ENCODE assay signal across 25 cellular contexts in genomic region chr11:34793666-34794065, GRCh38.
A peak's percentile ranks its signal among the peaks of the same experiment; 100 is the strongest.
DNase-seq lines count a peak whose midpoint lies in the region; ATAC-seq and TF ChIP-seq lines count a peak whose summit lies in the region.
"Had no signal": no experiment of that assay in that cellular context is flagged by ENCODE, and none has a peak within 500 bp of the region (broad histone marks: within the 10 kb centered on the region; RNA-seq: fewer than 3 reads in every experiment).

No MANE protein-coding gene starts in this region.

- H4K5ac ChIP-seq in IMR-90 (ENCODE audit: low read depth, low read length): no peak overlapping the region

- no peak for TF ChIP-seq RAD21 in IMR-90 (IDR thresholded peaks at IDR 0.05; ENCODE audit: low read length)

- H4K8ac ChIP-seq in IMR-90 (ENCODE audit: low read depth in 2 of 2, low read length in 2 of 2) (no peak overlapping the region), trophoblast cell (ENCODE audit: low read depth, low read length) (no peak overlapping the region)

- no peak overlapping the region for H3K14ac ChIP-seq in IMR-90 (replicated peaks; ENCODE audit: low read depth, low read length)
- no peak overlapping the region for H3K14ac ChIP-seq in trophoblast cell (ENCODE audit: low read length)

- H3K27me3 Mint-ChIP-seq in natural killer cell (ENCODE audit: low read depth in 2 of 2): peaks cover 12 to 23% of the 10 kb centered on the region in 2 donors

- TF ChIP-seq CTCF in IMR-90 (conservative IDR thresholded peaks at IDR 0.05; ENCODE audit: low read depth, low read length): no peak
- no peak for TF ChIP-seq CTCF in Loucy (conservative IDR thresholded peaks at IDR 0.05; ENCODE audit: low read length)
- TF ChIP-seq CTCF in natural killer cell (IDR thresholded peaks at IDR 0.05): no peak

- in situ Hi-C loops in IMR-90 (cut with MboI; ENCODE audit: low sequenced_read_pairs): no loop called here

- H3K79me1 ChIP-seq in IMR-90 (ENCODE audit: low read depth in 1 of 2, low read length in 2 of 2): no peaks in the 10 kb centered on the region
- H3K79me1 ChIP-seq in trophoblast cell (ENCODE audit: low read length): no peaks in the 10 kb centered on the region

- POLR2A ChIA-PET in IMR-90 (lab: Charles Lee; ENCODE audit: unreplicated experiment): no interaction called here

- no peaks in the 10 kb centered on the region for H3F3A ChIP-seq in Loucy (ENCODE audit: low read depth)

- H3K4me3 Mint-ChIP-seq in natural killer cell: no peak overlapping the region
- H3K4me3 Mint-ChIP-seq: CD4-positive, alpha-beta memory T cell; GM23338; H9 had no signal

- no peak overlapping the region for H2BK12ac ChIP-seq in trophoblast cell (ENCODE audit: low read length)

- H2AFZ ChIP-seq in IMR-90 (replicated peaks; ENCODE audit: low read length, poor library complexity) (no peak overlapping the region), Loucy (ENCODE audit: low read length) (peak overlapping the region; percentile 33), trophoblast cell (ENCODE audit: insufficient read depth, low read length, poor library complexity) (no peak overlapping the region)
- H2AFZ ChIP-seq: GM23338 had no signal

- no peak overlapping the region for H2AK9ac ChIP-seq in IMR-90 (replicated peaks; ENCODE audit: low read depth, low read length, poor library complexity)

- no peak for TF ChIP-seq POLR2A in IMR-90 (IDR thresholded peaks at IDR 0.05; ENCODE audit: low read depth, low read length)

- H3K9me1 ChIP-seq in IMR-90 (ENCODE audit: insufficient read depth, low read length): no peaks in the 10 kb centered on the region

- H3K27me3 ChIP-seq in IMR-90 (ENCODE audit: control insufficient read depth, insufficient read depth, low read length) (no peaks in the 10 kb centered on the region; the same call in 1 of the 2 replicates), Loucy (ENCODE audit: insufficient read depth, low read length, poor library complexity, severe bottlenecking) (no peaks in the 10 kb centered on the region), trophoblast cell (ENCODE audit: insufficient read depth, low read length) (no peaks in the 10 kb centered on the region)

- H3K9me2 ChIP-seq in Loucy (replicated peaks; ENCODE audit: low read depth, low read length): no peaks in the 10 kb centered on the region

- H3K9ac ChIP-seq in IMR-90 (ENCODE audit: low read depth, low read length) (no peak overlapping the region), Loucy (ENCODE audit: low read depth, low read length, poor library complexity, severe bottlenecking) (no peak overlapping the region), trophoblast cell (ENCODE audit: low read length) (no peak overlapping the region)

- H3K4me1 ChIP-seq in IMR-90 (ENCODE audit: control insufficient read depth, insufficient read depth, low read length) (peaks cover 4% of the 10 kb centered on the region; the same call in 1 of the 2 replicates), Loucy (ENCODE audit: insufficient read depth, low read length, poor library complexity, severe bottlenecking) (peaks cover 30% of the 10 kb centered on the region), trophoblast cell (ENCODE audit: control insufficient read depth in 1 of 2, insufficient read depth in 2 of 2, low read length in 2 of 2) (no peaks in the 10 kb centered on the region)

- H2BK120ac ChIP-seq in IMR-90 (ENCODE audit: low read depth, low read length): no peak overlapping the region
- no peak overlapping the region for H2BK120ac ChIP-seq in trophoblast cell (ENCODE audit: insufficient read depth, low read length, poor library complexity)

- ATAC-seq in IMR-90 (ENCODE audit: low read depth) (no peak), natural killer cell (no peak)
- ATAC-seq: GM23338, Panc1 had no signal

- H2BK15ac ChIP-seq in IMR-90 (ENCODE audit: low read depth, low read length): no peak overlapping the region

- intact Hi-C loops in IMR-90 (cut with micrococcal nuclease): no loop called here
- intact Hi-C loops in natural killer cell (cut with micrococcal nuclease): no loop called here

- no peak overlapping the region for H3K4ac ChIP-seq in IMR-90 (ENCODE audit: low read depth, low read length)
- no peak overlapping the region for H3K4ac ChIP-seq in trophoblast cell (ENCODE audit: low read depth, low read length)

- BruUV-seq in IMR-90 (replicated peaks; lab: Mats Ljungman, UMichigan): no TSS peak

- no peak overlapping the region for H2BK5ac ChIP-seq in IMR-90 (ENCODE audit: low read depth, low read length, poor library complexity, severe bottlenecking)
- no peak overlapping the region for H2BK5ac ChIP-seq in trophoblast cell (ENCODE audit: low read depth, low read length, poor library complexity)

- H3K79me2 ChIP-seq in Loucy (ENCODE audit: insufficient read depth, low read length): no peaks in the 10 kb centered on the region
- no peaks in the 10 kb centered on the region for H3K79me2 ChIP-seq in trophoblast cell (ENCODE audit: control insufficient read depth, insufficient read depth, low read length, poor library complexity)

- peaks cover 5% of the 10 kb centered on the region; the same call in 1 of the 2 replicates for H3K9me3 ChIP-seq in IMR-90 (ENCODE audit: control insufficient read depth, insufficient read depth, low read length)
- H3K9me3 ChIP-seq in Loucy (ENCODE audit: insufficient read depth, low read depth, low read length): no peaks in the 10 kb centered on the region
- no peaks in the 10 kb centered on the region for H3K9me3 ChIP-seq in trophoblast cell (ENCODE audit: insufficient read depth, low read depth, low read length)

- H3K27ac ChIP-seq in IMR-90 (ENCODE audit: insufficient read depth, low read length) (no peak overlapping the region), trophoblast cell (ENCODE audit: low read depth, low read length) (no peak overlapping the region)
- H3K27ac ChIP-seq: RWPE1, SK-N-MC had no signal

- dilution Hi-C loops in IMR-90 (cut with HindIII; ENCODE audit: low sequenced_read_pairs, unreplicated experiment): no loop called here

- H4K91ac ChIP-seq in IMR-90 (ENCODE audit: insufficient read depth, low read depth, low read length) (no peak overlapping the region), trophoblast cell (ENCODE audit: low read depth, low read length) (no peak overlapping the region)

- H3K36me3 ChIP-seq in IMR-90 (ENCODE audit: control insufficient read depth, insufficient read depth, low read length) (no peaks in the 10 kb centered on the region), Loucy (ENCODE audit: insufficient read depth, low read length) (no peaks in the 10 kb centered on the region), trophoblast cell (ENCODE audit: control insufficient read depth in 1 of 2, insufficient read depth in 2 of 2, low read length in 2 of 2) (no peaks in the 10 kb centered on the region)

- H3K4me1 Mint-ChIP-seq in natural killer cell: no peaks in the 10 kb centered on the region
- H3K4me1 Mint-ChIP-seq: CD4-positive, alpha-beta memory T cell had no signal

- H3K9me3 Mint-ChIP-seq in natural killer cell: no peaks in the 10 kb centered on the region

- no peak overlapping the region for H3K18ac ChIP-seq in IMR-90 (ENCODE audit: low read depth, low read length)
- H3K18ac ChIP-seq in trophoblast cell (ENCODE audit: low read length): no peak overlapping the region

- no peak overlapping the region for H3K4me2 ChIP-seq in IMR-90 (ENCODE audit: low read depth, low read length)
- H3K4me2 ChIP-seq in Loucy (ENCODE audit: low read depth, low read length, poor library complexity, severe bottlenecking): no peak overlapping the region
- H3K4me2 ChIP-seq in trophoblast cell (ENCODE audit: low read length): no peak overlapping the region
- H3K4me2 ChIP-seq: GM23338 had no signal

- no peak overlapping the region for H2AK5ac ChIP-seq in IMR-90 (ENCODE audit: low read depth, low read length)
- no peak overlapping the region for H2AK5ac ChIP-seq in trophoblast cell (ENCODE audit: low read length)

- DNase-seq in IMR-90 (no peak), fibroblast of peridontal ligament (ENCODE audit: extremely low read depth) (peak; percentile 12), trophoblast cell (no peak), NCI-H1092 (lab: John Stamatoyannopoulos, UW) (no peak), NK-92 (lab: John Stamatoyannopoulos, UW; ENCODE audit: unreplicated experiment) (no peak), natural killer cell (no peak)
- no peak for DNase-seq in activated CD8-positive, alpha-beta memory T cell treated with anti-CD3 and anti-CD28 coated beads for 24 hours
- DNase-seq: CD4-positive, alpha-beta memory T cell; COR-L47; DMS53; H9; Karpas-422; NCI-H1105; NCI-H1436 treated with DMSO at 0.1 percent for 48 hours; NCI-H187 treated with DMSO at 0.1 percent for 48 hours; NCI-H2107; NCI-H446; NCI-H526; NCI-H82; SIG-M5 had no signal

- CTCF ChIA-PET in IMR-90 (lab: Yijun Ruan, JAX): no interaction called here

- peak overlapping the region; percentile 42; the same call in 1 of the 2 replicates for H2BK20ac ChIP-seq in IMR-90 (ENCODE audit: low read depth, low read length)

- H3K4me3 ChIP-seq in IMR-90 (ENCODE audit: insufficient read depth, low read depth, low read length): no peak overlapping the region
- no peak overlapping the region for H3K4me3 ChIP-seq in Loucy (ENCODE audit: low read length, poor library complexity, severe bottlenecking)
- no peak overlapping the region for H3K4me3 ChIP-seq in trophoblast cell (ENCODE audit: low read depth, low read length)
- H3K4me3 ChIP-seq: GM23338, SK-N-MC had no signal

- H3K36me3 Mint-ChIP-seq in natural killer cell: no peaks in the 10 kb centered on the region

- H3K56ac ChIP-seq in IMR-90 (ENCODE audit: extremely low read depth, insufficient read depth, low read length): no peak overlapping the region

- H4K12ac ChIP-seq in trophoblast cell (ENCODE audit: low read depth, low read length): no peak overlapping the region

- H4K20me1 ChIP-seq in IMR-90 (ENCODE audit: insufficient read depth, low read length): no peaks in the 10 kb centered on the region
- H4K20me1 ChIP-seq in Loucy (ENCODE audit: insufficient read depth, low read length, poor library complexity, severe bottlenecking): no peaks in the 10 kb centered on the region

- no peak overlapping the region for H3K23ac ChIP-seq in IMR-90 (ENCODE audit: low read depth, low read length)
- peak overlapping the region; percentile 40 for H3K23ac ChIP-seq in trophoblast cell (ENCODE audit: low read length)

- H3K27ac Mint-ChIP-seq in natural killer cell: no peak overlapping the region
- H3K27ac Mint-ChIP-seq: CD4-positive, alpha-beta memory T cell; GM23338; H9 had no signal

TF ChIP-seq in IMR-90, 13 proteins besides CTCF, POLR2A, EP300 and RAD21 (continues in another document):
- TF ChIP-seq RCOR1 (IDR thresholded peaks at IDR 0.05; ENCODE audit: insufficient replicate concordance, low read length): no peak
- TF ChIP-seq CEBPB (IDR thresholded peaks at IDR 0.05; ENCODE audit: low read depth, low read length): no peak
- no peak for TF ChIP-seq FOS (IDR thresholded peaks at IDR 0.05; ENCODE audit: low read depth, low read length)
- TF ChIP-seq BHLHE40 (IDR thresholded peaks at IDR 0.05; ENCODE audit: low read depth, low read length): no peak
- TF ChIP-seq NFE2L2 (IDR thresholded peaks at IDR 0.05; ENCODE audit: low read depth, low read length): no peak
- no peak for TF ChIP-seq MXI1 (IDR thresholded peaks at IDR 0.05; ENCODE audit: borderline replicate concordance, low read depth, low read length)
- no peak for TF ChIP-seq MAZ (IDR thresholded peaks at IDR 0.05; ENCODE audit: borderline replicate concordance, low read depth, low read length)
- no peak for TF ChIP-seq MAFK (IDR thresholded peaks at IDR 0.05; ENCODE audit: low read depth, low read length)
